In genomic region chr11:66727282-66727882, GRCh38 we compare ENCODE assay signal across 1 cellular context.
TF ChIP-seq lines count a peak whose summit lies in the region.

No MANE protein-coding gene starts in this region.

TF ChIP-seq in K562, 482 proteins besides CTCF, POLR2A, EP300 and RAD21 (continued from another document and continues in another):
- 0 out of 4 replicates have a peak, but pooled peaks of 1 of the 2 experiments have one; percentile 73 for TF ChIP-seq UBTF (IDR thresholded peaks at IDR 0.05; ENCODE audit: borderline replicate concordance in 1 of 2, low read depth in 2 of 2, low read length in 2 of 2)
- no peak for TF ChIP-seq SAFB2 (IDR thresholded peaks at IDR 0.05; ENCODE audit: borderline replicate concordance, low read depth, low read length, severe bottlenecking)
- no peak for TF ChIP-seq PATZ1 (CRISPR knock-in tag; IDR thresholded peaks at IDR 0.05; ENCODE audit: borderline replicate concordance)
- TF ChIP-seq STAT6 (CRISPR knock-in tag; IDR thresholded peaks at IDR 0.05): no peak
- TF ChIP-seq MYC (IDR thresholded peaks at IDR 0.05; ENCODE audit: low read depth, low read length): peak; percentile 84
- peak; percentile 72; the same call in 1 of the 2 replicates for TF ChIP-seq MYC (CRISPR knock-in tag; IDR thresholded peaks at IDR 0.05; ENCODE audit: borderline replicate concordance, low read depth)
- no peak for TF ChIP-seq BRD9 (IDR thresholded peaks at IDR 0.05; ENCODE audit: low read depth, partially characterized antibody)
- peak; percentile 44; the same call in 1 of the 2 replicates for TF ChIP-seq SAFB (IDR thresholded peaks at IDR 0.05; ENCODE audit: borderline replicate concordance, low read depth, low read length)
- TF ChIP-seq CREB3L1 (IDR thresholded peaks at IDR 0.05; ENCODE audit: borderline replicate concordance, low read depth): peak; percentile 54; the same call in 1 of the 2 replicates
- TF ChIP-seq BRCA1 (IDR thresholded peaks at IDR 0.05): no peak
- TF ChIP-seq BRCA1 (CRISPR knock-in tag; IDR thresholded peaks at IDR 0.05): no peak
- no peak for TF ChIP-seq TAF9B (IDR thresholded peaks at IDR 0.05; ENCODE audit: partially characterized antibody)
- TF ChIP-seq ZSCAN32 (CRISPR knock-in tag; IDR thresholded peaks at IDR 0.05): no peak
- TF ChIP-seq MNT (conservative IDR thresholded peaks at IDR 0.05): peak in 1 of 2 experiments; percentile 67; a peak in 2 of 4 replicates
- TF ChIP-seq CREBBP (IDR thresholded peaks at IDR 0.05; ENCODE audit: low read depth, low read length): no peak
- TF ChIP-seq ZNF551 (CRISPR knock-in tag; IDR thresholded peaks at IDR 0.05): no peak
- TF ChIP-seq ZFP1 (CRISPR knock-in tag; IDR thresholded peaks at IDR 0.05): no peak
- no peak for TF ChIP-seq ZNF165 (CRISPR knock-in tag; IDR thresholded peaks at IDR 0.05; ENCODE audit: borderline replicate concordance)
- no peak for TF ChIP-seq NR2C2 (CRISPR knock-in tag; IDR thresholded peaks at IDR 0.05)
- peak; percentile 37; the same call in 1 of the 2 replicates for TF ChIP-seq NR2C2 (tag; IDR thresholded peaks at IDR 0.05)
- TF ChIP-seq KAT8 (IDR thresholded peaks at IDR 0.05; ENCODE audit: low read depth): no peak
- no peak for TF ChIP-seq RBM39 (optimal IDR thresholded peaks at IDR 0.05; ENCODE audit: low read depth, low read length)
- no peak for TF ChIP-seq MECOM (CRISPR knock-in tag; IDR thresholded peaks at IDR 0.05)
- TF ChIP-seq ERF (CRISPR knock-in tag; IDR thresholded peaks at IDR 0.05): 0 out of 2 replicates have a peak, but pooled peaks have one; percentile 31
- TF ChIP-seq PURB (CRISPR knock-in tag; IDR thresholded peaks at IDR 0.05; ENCODE audit: low read depth): no peak
- peak in 1 of 3 experiments; percentile 15 for TF ChIP-seq YY1 (IDR thresholded peaks at IDR 0.05; ENCODE audit: borderline replicate concordance in 1 of 3, control insufficient read depth in 1 of 3, extremely low read depth in 1 of 3, insufficient read depth in 3 of 3, insufficient read length in 1 of 3, insufficient replicate concordance in 2 of 3, low read depth in 1 of 3, low read length in 2 of 3)
- TF ChIP-seq NFRKB (IDR thresholded peaks at IDR 0.05; ENCODE audit: low read depth): no peak; the same call in 1 of the 2 replicates
- TF ChIP-seq SREBF2 (CRISPR knock-in tag; IDR thresholded peaks at IDR 0.05): no peak
- TF ChIP-seq GMEB1 (CRISPR knock-in tag; IDR thresholded peaks at IDR 0.05): no peak
- no peak for TF ChIP-seq ID3 (CRISPR knock-in tag; IDR thresholded peaks at IDR 0.05)
- TF ChIP-seq ID3 (tag; IDR thresholded peaks at IDR 0.05): 0 out of 2 replicates have a peak, but pooled peaks have one; percentile 58
- TF ChIP-seq DPF2 (IDR thresholded peaks at IDR 0.05): 0 out of 2 replicates have a peak, but pooled peaks have one; percentile 13
- TF ChIP-seq XRCC4 (IDR thresholded peaks at IDR 0.05; ENCODE audit: extremely low read depth, insufficient read depth, insufficient read length): no peak
- TF ChIP-seq MEF2A (IDR thresholded peaks at IDR 0.05; ENCODE audit: control insufficient read depth, low read depth, low read length): no peak
- no peak for TF ChIP-seq FOXJ2 (tag; IDR thresholded peaks at IDR 0.05)
- no peak for TF ChIP-seq CHCHD3 (CRISPR knock-in tag; IDR thresholded peaks at IDR 0.05)
- no peak for TF ChIP-seq RNF219 (CRISPR knock-in tag; IDR thresholded peaks at IDR 0.05)
- no peak for TF ChIP-seq LEF1 (IDR thresholded peaks at IDR 0.05)
- no peak for TF ChIP-seq MAFF (IDR thresholded peaks at IDR 0.05; ENCODE audit: low read length)
- TF ChIP-seq TAF7 (tag; IDR thresholded peaks at IDR 0.05): no peak
- peak; percentile 46 for TF ChIP-seq FIP1L1 (IDR thresholded peaks at IDR 0.05; ENCODE audit: low read depth, low read length, poor library complexity, severe bottlenecking)
- TF ChIP-seq CREB1 (IDR thresholded peaks at IDR 0.05): no peak
- no peak for TF ChIP-seq CREB1 (CRISPR knock-in tag; IDR thresholded peaks at IDR 0.05)
- TF ChIP-seq RFX1 (IDR thresholded peaks at IDR 0.05): no peak
- peak; percentile 30; the same call in 1 of the 2 replicates for TF ChIP-seq BHLHE40 (IDR thresholded peaks at IDR 0.05; ENCODE audit: low read length)
- TF ChIP-seq NUFIP1 (IDR thresholded peaks at IDR 0.05; ENCODE audit: partially characterized antibody): no peak
- no peak for TF ChIP-seq MYBL2 (IDR thresholded peaks at IDR 0.05; ENCODE audit: low read depth)
- TF ChIP-seq MYBL2 (CRISPR knock-in tag; IDR thresholded peaks at IDR 0.05; ENCODE audit: borderline replicate concordance): no peak
- TF ChIP-seq GABPB1 (CRISPR knock-in tag; IDR thresholded peaks at IDR 0.05): no peak
- TF ChIP-seq ZNF263 (CRISPR knock-in tag; IDR thresholded peaks at IDR 0.05; ENCODE audit: borderline replicate concordance): peak; percentile 93
- peak; percentile 53 for TF ChIP-seq CCNT2 (IDR thresholded peaks at IDR 0.05; ENCODE audit: borderline replicate concordance, extremely low read depth, insufficient read length, low read depth, low read length)
- TF ChIP-seq MCM5 (IDR thresholded peaks at IDR 0.05; ENCODE audit: low read depth): no peak
- TF ChIP-seq ZNF184 (CRISPR knock-in tag; IDR thresholded peaks at IDR 0.05): no peak
- no peak for TF ChIP-seq EZH2 (IDR thresholded peaks at IDR 0.05; ENCODE audit: borderline replicate concordance, low read depth, low read length)
- no peak for TF ChIP-seq ZNF395 (CRISPR knock-in tag; IDR thresholded peaks at IDR 0.05)
- TF ChIP-seq RNF2 (IDR thresholded peaks at IDR 0.05): peak; percentile 70
- peak; percentile 77; the same call in 1 of the 2 replicates for TF ChIP-seq SMAD4 (CRISPR knock-in tag; conservative IDR thresholded peaks at IDR 0.05)
- no peak for TF ChIP-seq ZNF197 (CRISPR knock-in tag; IDR thresholded peaks at IDR 0.05; ENCODE audit: low read depth)
